1 cellular context compared by ENCODE assay signal in the genomic region with DNA sequence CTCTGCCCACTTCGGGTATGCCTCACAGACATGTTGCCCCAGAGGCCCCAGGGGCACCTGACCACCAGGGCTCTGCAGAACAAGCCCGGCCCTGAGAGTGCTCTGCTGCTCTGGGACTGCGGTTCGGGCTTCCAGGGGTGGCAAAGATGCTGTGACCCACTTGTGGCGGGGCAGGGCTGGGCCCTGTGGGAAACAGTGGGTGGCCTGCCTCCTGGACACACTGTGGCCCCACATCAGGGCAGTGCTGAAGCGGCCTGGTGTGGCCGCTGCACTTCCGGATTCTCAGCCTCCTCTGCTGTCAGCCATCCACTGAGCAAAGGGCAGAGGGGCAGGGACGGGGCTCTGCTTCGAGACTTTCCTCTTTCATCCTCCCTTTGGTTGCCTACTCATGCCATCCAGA.
TF ChIP-seq lines count a peak whose summit lies in the region.

No MANE protein-coding gene starts in this region.

TF ChIP-seq in HepG2, 621 proteins besides CTCF, POLR2A, EP300 and RAD21 (continued from another document and continues in another):
- TF ChIP-seq, protein P1, sequence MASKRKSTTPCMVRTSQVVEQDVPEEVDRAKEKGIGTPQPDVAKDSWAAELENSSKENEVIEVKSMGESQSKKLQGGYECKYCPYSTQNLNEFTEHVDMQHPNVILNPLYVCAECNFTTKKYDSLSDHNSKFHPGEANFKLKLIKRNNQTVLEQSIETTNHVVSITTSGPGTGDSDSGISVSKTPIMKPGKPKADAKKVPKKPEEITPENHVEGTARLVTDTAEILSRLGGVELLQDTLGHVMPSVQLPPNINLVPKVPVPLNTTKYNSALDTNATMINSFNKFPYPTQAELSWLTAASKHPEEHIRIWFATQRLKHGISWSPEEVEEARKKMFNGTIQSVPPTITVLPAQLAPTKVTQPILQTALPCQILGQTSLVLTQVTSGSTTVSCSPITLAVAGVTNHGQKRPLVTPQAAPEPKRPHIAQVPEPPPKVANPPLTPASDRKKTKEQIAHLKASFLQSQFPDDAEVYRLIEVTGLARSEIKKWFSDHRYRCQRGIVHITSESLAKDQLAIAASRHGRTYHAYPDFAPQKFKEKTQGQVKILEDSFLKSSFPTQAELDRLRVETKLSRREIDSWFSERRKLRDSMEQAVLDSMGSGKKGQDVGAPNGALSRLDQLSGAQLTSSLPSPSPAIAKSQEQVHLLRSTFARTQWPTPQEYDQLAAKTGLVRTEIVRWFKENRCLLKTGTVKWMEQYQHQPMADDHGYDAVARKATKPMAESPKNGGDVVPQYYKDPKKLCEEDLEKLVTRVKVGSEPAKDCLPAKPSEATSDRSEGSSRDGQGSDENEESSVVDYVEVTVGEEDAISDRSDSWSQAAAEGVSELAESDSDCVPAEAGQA (IDR thresholded peaks at IDR 0.05; ENCODE audit: low read depth) = no peak
- TF ChIP-seq, protein P1 (CRISPR knock-in tag; IDR thresholded peaks at IDR 0.05; ENCODE audit: borderline replicate concordance) = no peak
- TF ChIP-seq KDM4B (CRISPR knock-in tag; IDR thresholded peaks at IDR 0.05) (0 out of 2 replicates have a peak, but pooled peaks have one; percentile 23), ZNF317 (CRISPR knock-in tag; IDR thresholded peaks at IDR 0.05) (no peak), ZNF121 (CRISPR knock-in tag; IDR thresholded peaks at IDR 0.05) (peak; percentile 78), ZNF557 (CRISPR knock-in tag; IDR thresholded peaks at IDR 0.05) (no peak), NBN (conservative IDR thresholded peaks at IDR 0.05) (no peak), HNRNPL (IDR thresholded peaks at IDR 0.05; ENCODE audit: low read depth, low read length) (peak; percentile 87), RNF2 (conservative IDR thresholded peaks at IDR 0.05; ENCODE audit: low read depth) (no peak), SOX13 (IDR thresholded peaks at IDR 0.05) (no peak), SOX13 (CRISPR knock-in tag; conservative IDR thresholded peaks at IDR 0.05 in 1 of 2, IDR thresholded peaks at IDR 0.05 in 1 of 2) (peak in 1 of 2 experiments; percentile 22; a peak in 1 of 4 replicates), HNRNPLL (IDR thresholded peaks at IDR 0.05; ENCODE audit: low read depth, low read length, poor library complexity, severe bottlenecking) (peak; percentile 30), RBFOX2 (IDR thresholded peaks at IDR 0.05; ENCODE audit: low read depth, low read length) (peak; percentile 57), PHF8 (CRISPR knock-in tag; IDR thresholded peaks at IDR 0.05) (peak; percentile 30; the same call in 1 of the 2 replicates), HDAC2 (CRISPR knock-in tag; IDR thresholded peaks at IDR 0.05) (0 out of 2 replicates have a peak, but pooled peaks have one; percentile 18), ZNF331 (CRISPR knock-in tag; IDR thresholded peaks at IDR 0.05) (peak; percentile 87), ERF (CRISPR knock-in tag; IDR thresholded peaks at IDR 0.05) (0 out of 2 replicates have a peak, but pooled peaks have one; percentile 15), SNAPC2 (CRISPR knock-in tag; IDR thresholded peaks at IDR 0.05) (no peak), ISL2 (CRISPR knock-in tag; IDR thresholded peaks at IDR 0.05) (0 out of 2 replicates have a peak, but pooled peaks have one; percentile 28), SAP130 (CRISPR knock-in tag; IDR thresholded peaks at IDR 0.05; ENCODE audit: low read depth) (peak; percentile 64), ZBTB7B (CRISPR knock-in tag; IDR thresholded peaks at IDR 0.05) (no peak), HNRNPUL1 (IDR thresholded peaks at IDR 0.05; ENCODE audit: low read depth, low read length) (no peak)
- TF ChIP-seq, protein P2, sequence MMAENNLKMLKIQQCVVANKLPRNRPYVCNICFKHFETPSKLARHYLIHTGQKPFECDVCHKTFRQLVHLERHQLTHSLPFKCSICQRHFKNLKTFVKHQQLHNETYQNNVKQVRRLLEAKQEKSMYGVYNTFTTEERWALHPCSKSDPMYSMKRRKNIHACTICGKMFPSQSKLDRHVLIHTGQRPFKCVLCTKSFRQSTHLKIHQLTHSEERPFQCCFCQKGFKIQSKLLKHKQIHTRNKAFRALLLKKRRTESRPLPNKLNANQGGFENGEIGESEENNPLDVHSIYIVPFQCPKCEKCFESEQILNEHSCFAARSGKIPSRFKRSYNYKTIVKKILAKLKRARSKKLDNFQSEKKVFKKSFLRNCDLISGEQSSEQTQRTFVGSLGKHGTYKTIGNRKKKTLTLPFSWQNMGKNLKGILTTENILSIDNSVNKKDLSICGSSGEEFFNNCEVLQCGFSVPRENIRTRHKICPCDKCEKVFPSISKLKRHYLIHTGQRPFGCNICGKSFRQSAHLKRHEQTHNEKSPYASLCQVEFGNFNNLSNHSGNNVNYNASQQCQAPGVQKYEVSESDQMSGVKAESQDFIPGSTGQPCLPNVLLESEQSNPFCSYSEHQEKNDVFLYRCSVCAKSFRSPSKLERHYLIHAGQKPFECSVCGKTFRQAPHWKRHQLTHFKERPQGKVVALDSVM (CRISPR knock-in tag; IDR thresholded peaks at IDR 0.05) = no peak
- TF ChIP-seq, protein P3, sequence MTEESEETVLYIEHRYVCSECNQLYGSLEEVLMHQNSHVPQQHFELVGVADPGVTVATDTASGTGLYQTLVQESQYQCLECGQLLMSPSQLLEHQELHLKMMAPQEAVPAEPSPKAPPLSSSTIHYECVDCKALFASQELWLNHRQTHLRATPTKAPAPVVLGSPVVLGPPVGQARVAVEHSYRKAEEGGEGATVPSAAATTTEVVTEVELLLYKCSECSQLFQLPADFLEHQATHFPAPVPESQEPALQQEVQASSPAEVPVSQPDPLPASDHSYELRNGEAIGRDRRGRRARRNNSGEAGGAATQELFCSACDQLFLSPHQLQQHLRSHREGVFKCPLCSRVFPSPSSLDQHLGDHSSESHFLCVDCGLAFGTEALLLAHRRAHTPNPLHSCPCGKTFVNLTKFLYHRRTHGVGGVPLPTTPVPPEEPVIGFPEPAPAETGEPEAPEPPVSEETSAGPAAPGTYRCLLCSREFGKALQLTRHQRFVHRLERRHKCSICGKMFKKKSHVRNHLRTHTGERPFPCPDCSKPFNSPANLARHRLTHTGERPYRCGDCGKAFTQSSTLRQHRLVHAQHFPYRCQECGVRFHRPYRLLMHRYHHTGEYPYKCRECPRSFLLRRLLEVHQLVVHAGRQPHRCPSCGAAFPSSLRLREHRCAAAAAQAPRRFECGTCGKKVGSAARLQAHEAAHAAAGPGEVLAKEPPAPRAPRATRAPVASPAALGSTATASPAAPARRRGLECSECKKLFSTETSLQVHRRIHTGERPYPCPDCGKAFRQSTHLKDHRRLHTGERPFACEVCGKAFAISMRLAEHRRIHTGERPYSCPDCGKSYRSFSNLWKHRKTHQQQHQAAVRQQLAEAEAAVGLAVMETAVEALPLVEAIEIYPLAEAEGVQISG (CRISPR knock-in tag; IDR thresholded peaks at IDR 0.05) = peak; percentile 42; the same call in 1 of the 2 replicates
- TF ChIP-seq, protein P4, sequence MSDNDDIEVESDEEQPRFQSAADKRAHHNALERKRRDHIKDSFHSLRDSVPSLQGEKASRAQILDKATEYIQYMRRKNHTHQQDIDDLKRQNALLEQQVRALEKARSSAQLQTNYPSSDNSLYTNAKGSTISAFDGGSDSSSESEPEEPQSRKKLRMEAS (IDR thresholded peaks at IDR 0.05) = peak; percentile 50
- TF ChIP-seq, protein P5, sequence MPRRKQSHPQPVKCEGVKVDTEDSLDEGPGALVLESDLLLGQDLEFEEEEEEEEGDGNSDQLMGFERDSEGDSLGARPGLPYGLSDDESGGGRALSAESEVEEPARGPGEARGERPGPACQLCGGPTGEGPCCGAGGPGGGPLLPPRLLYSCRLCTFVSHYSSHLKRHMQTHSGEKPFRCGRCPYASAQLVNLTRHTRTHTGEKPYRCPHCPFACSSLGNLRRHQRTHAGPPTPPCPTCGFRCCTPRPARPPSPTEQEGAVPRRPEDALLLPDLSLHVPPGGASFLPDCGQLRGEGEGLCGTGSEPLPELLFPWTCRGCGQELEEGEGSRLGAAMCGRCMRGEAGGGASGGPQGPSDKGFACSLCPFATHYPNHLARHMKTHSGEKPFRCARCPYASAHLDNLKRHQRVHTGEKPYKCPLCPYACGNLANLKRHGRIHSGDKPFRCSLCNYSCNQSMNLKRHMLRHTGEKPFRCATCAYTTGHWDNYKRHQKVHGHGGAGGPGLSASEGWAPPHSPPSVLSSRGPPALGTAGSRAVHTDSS (CRISPR knock-in tag; conservative IDR thresholded peaks at IDR 0.05) = no peak
- TF ChIP-seq, protein P6, sequence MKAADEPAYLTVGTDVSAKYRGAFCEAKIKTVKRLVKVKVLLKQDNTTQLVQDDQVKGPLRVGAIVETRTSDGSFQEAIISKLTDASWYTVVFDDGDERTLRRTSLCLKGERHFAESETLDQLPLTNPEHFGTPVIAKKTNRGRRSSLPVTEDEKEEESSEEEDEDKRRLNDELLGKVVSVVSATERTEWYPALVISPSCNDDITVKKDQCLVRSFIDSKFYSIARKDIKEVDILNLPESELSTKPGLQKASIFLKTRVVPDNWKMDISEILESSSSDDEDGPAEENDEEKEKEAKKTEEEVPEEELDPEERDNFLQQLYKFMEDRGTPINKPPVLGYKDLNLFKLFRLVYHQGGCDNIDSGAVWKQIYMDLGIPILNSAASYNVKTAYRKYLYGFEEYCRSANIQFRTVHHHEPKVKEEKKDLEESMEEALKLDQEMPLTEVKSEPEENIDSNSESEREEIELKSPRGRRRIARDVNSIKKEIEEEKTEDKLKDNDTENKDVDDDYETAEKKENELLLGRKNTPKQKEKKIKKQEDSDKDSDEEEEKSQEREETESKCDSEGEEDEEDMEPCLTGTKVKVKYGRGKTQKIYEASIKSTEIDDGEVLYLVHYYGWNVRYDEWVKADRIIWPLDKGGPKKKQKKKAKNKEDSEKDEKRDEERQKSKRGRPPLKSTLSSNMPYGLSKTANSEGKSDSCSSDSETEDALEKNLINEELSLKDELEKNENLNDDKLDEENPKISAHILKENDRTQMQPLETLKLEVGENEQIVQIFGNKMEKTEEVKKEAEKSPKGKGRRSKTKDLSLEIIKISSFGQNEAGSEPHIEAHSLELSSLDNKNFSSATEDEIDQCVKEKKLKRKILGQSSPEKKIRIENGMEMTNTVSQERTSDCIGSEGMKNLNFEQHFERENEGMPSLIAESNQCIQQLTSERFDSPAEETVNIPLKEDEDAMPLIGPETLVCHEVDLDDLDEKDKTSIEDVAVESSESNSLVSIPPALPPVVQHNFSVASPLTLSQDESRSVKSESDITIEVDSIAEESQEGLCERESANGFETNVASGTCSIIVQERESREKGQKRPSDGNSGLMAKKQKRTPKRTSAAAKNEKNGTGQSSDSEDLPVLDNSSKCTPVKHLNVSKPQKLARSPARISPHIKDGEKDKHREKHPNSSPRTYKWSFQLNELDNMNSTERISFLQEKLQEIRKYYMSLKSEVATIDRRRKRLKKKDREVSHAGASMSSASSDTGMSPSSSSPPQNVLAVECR (CRISPR knock-in tag; IDR thresholded peaks at IDR 0.05; ENCODE audit: borderline replicate concordance) = peak; percentile 20; the same call in 1 of the 2 replicates
- TF ChIP-seq, protein P7, sequence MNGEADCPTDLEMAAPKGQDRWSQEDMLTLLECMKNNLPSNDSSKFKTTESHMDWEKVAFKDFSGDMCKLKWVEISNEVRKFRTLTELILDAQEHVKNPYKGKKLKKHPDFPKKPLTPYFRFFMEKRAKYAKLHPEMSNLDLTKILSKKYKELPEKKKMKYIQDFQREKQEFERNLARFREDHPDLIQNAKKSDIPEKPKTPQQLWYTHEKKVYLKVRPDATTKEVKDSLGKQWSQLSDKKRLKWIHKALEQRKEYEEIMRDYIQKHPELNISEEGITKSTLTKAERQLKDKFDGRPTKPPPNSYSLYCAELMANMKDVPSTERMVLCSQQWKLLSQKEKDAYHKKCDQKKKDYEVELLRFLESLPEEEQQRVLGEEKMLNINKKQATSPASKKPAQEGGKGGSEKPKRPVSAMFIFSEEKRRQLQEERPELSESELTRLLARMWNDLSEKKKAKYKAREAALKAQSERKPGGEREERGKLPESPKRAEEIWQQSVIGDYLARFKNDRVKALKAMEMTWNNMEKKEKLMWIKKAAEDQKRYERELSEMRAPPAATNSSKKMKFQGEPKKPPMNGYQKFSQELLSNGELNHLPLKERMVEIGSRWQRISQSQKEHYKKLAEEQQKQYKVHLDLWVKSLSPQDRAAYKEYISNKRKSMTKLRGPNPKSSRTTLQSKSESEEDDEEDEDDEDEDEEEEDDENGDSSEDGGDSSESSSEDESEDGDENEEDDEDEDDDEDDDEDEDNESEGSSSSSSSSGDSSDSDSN (CRISPR knock-in tag; IDR thresholded peaks at IDR 0.05) = 0 out of 2 replicates have a peak, but pooled peaks have one; percentile 23
- TF ChIP-seq, protein P8, sequence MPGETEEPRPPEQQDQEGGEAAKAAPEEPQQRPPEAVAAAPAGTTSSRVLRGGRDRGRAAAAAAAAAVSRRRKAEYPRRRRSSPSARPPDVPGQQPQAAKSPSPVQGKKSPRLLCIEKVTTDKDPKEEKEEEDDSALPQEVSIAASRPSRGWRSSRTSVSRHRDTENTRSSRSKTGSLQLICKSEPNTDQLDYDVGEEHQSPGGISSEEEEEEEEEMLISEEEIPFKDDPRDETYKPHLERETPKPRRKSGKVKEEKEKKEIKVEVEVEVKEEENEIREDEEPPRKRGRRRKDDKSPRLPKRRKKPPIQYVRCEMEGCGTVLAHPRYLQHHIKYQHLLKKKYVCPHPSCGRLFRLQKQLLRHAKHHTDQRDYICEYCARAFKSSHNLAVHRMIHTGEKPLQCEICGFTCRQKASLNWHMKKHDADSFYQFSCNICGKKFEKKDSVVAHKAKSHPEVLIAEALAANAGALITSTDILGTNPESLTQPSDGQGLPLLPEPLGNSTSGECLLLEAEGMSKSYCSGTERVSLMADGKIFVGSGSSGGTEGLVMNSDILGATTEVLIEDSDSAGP (CRISPR knock-in tag; IDR thresholded peaks at IDR 0.05; ENCODE audit: borderline replicate concordance) = peak; percentile 52; the same call in 1 of the 2 replicates
